Comparison of ENCODE assay signal across 24 cellular contexts in genomic region chr21:36551326-36551725, GRCh38.
"Had no signal": no experiment of that assay in that cellular context is flagged by ENCODE, and none has a peak within 500 bp of the region (broad histone marks: within the 10 kb centered on the region; RNA-seq: fewer than 3 reads in every experiment).

No MANE protein-coding gene starts in this region.

- H3K36me3 Mint-ChIP-seq: naive B cell; neural progenitor cell; stimulated activated naive B cell treated with anti-CD40 and anti-IgM and Interleukin-4, amounts not matched to agents 10 μg/mL and 1 μg/mL and 100 μg/mL, for 72 hours had no signal

- H3K4me1 Mint-ChIP-seq: central memory CD8-positive, alpha-beta T cell; endodermal cell; naive B cell; neural progenitor cell had no signal

- H3K9me3 ChIP-seq: colonic mucosa, ovary, psoas muscle, spleen, thyroid gland had no signal

- H3K4me3 ChIP-seq: colonic mucosa, neural progenitor cell, ovary, psoas muscle, spleen, thyroid gland had no signal

- H3K27ac Mint-ChIP-seq: activated CD8-positive, alpha-beta T cell treated with anti-CD3 and anti-CD28 coated beads for 36 hours; activated naive CD4-positive, alpha-beta T cell treated with anti-CD3 and anti-CD28 coated beads for 36 hours; activated T-helper 2 cell treated with anti-CD3 and anti-CD28 coated beads, Interferon-gamma antibody, Interleukin-2, Interleukin-4, amounts not matched to agents 10 μg/mL and 5 μg/mL and 100 μg/mL, durations not matched to agents 14 hours and 24 hours and 36 hours; endodermal cell; naive B cell; neural progenitor cell; stimulated activated naive B cell treated with anti-CD40 and anti-IgM and Interleukin-4, amounts not matched to agents 10 μg/mL and 1 μg/mL and 100 μg/mL, for 72 hours had no signal

- H3K9me3 Mint-ChIP-seq: activated CD8-positive, alpha-beta T cell treated with anti-CD3 and anti-CD28 coated beads for 36 hours; activated naive CD4-positive, alpha-beta T cell treated with anti-CD3 and anti-CD28 coated beads for 36 hours; activated T-helper 2 cell treated with anti-CD3 and anti-CD28 coated beads, Interferon-gamma antibody, Interleukin-2, Interleukin-4, amounts not matched to agents 10 μg/mL and 5 μg/mL and 100 μg/mL, durations not matched to agents 14 hours and 24 hours and 36 hours; central memory CD8-positive, alpha-beta T cell; endodermal cell; neural progenitor cell had no signal

- ATAC-seq: activated CD8-positive, alpha-beta T cell treated with anti-CD3 and anti-CD28 coated beads for 36 hours; left lobe of liver; stimulated activated naive B cell treated with anti-CD40 and anti-IgM and Interleukin-4, amounts not matched to agents 10 μg/mL and 1 μg/mL and 100 μg/mL, for 72 hours had no signal

- H3K27me3 ChIP-seq: colonic mucosa, neural progenitor cell, ovary, thyroid gland had no signal

- H2AFZ ChIP-seq: neural progenitor cell had no signal

- H3K4me2 ChIP-seq: neural progenitor cell had no signal

- H3K27ac ChIP-seq: colonic mucosa, epithelial cell of prostate, neural progenitor cell, ovary, psoas muscle, spleen, thyroid gland had no signal

- H3K4me1 ChIP-seq: colonic mucosa, neural progenitor cell, psoas muscle, spleen, thyroid gland had no signal

- H3K4me3 Mint-ChIP-seq: activated CD8-positive, alpha-beta T cell treated with anti-CD3 and anti-CD28 coated beads for 36 hours; activated naive CD4-positive, alpha-beta T cell treated with anti-CD3 and anti-CD28 coated beads for 36 hours; central memory CD8-positive, alpha-beta T cell; endodermal cell; naive B cell; neural progenitor cell; stimulated activated naive B cell treated with anti-CD40 and anti-IgM and Interleukin-4, amounts not matched to agents 10 μg/mL and 1 μg/mL and 100 μg/mL, for 72 hours had no signal

- H3K36me3 ChIP-seq: colonic mucosa, neural progenitor cell, ovary, spleen, thyroid gland had no signal

- DNase-seq: activated CD4-positive, alpha-beta T cell treated with anti-CD3 and anti-CD28 coated beads for 48 hours; activated CD4-positive, CD25-positive, alpha-beta regulatory T cell; activated CD8-positive, alpha-beta T cell treated with anti-CD3 and anti-CD28 coated beads for 36 hours; activated naive CD4-positive, alpha-beta T cell treated with anti-CD3 and anti-CD28 coated beads for 36 hours; activated T-cell treated with anti-CD3 and anti-CD28 coated beads, Interleukin-2, amount 50 U/mL, for 1 hour; anterior cingulate cortex; colonic mucosa; endodermal cell; foreskin melanocyte; kidney; midbrain; naive B cell; ovary; psoas muscle; spleen; stimulated activated naive B cell treated with anti-CD40 and anti-IgM and Interleukin-4, amounts not matched to agents 10 μg/mL and 1 μg/mL and 100 μg/mL, for 72 hours; T-helper 1 cell; T-helper 9 cell; thyroid gland had no signal

- H3K9ac ChIP-seq: neural progenitor cell had no signal
